Comparison of ENCODE assay signal across 8 cellular contexts in genomic region chr19:1812426-1813196, GRCh38. TPM values are rescaled to one million over a fixed set of nuclear protein-coding genes. Genes with fewer than 3 reads are reported as not detected.
DNase-seq lines count a peak whose midpoint lies in the region; ATAC-seq and TF ChIP-seq lines count a peak whose summit lies in the region.

No MANE protein-coding gene starts in this region.

- CTCF ChIA-PET in IMR-90 (lab: Yijun Ruan, JAX), result no interaction called here
- CTCF ChIA-PET in naive thymus-derived CD4-positive, alpha-beta T cell (lab: Charles Lee), result interaction anchor here (1.0 kb wide), 1 partner anchor 19 kb away, joined by 6 read pairs; no protein-coding TSS in a partner anchor

- H3K4ac ChIP-seq in IMR-90 (ENCODE audit: low read depth, low read length), result peak overlapping the region; percentile 82

- no peak overlapping the region; the same call in 2 of the 3 replicates for H2BK15ac ChIP-seq in IMR-90 (ENCODE audit: low read depth, low read length)

- H3K4me1 Mint-ChIP-seq in naive thymus-derived CD4-positive, alpha-beta T cell, result peaks cover 9 to 19% (median 11%) of the 10 kb centered on the region in 7 donors
- peaks cover 25% of the 10 kb centered on the region for H3K4me1 Mint-ChIP-seq in stimulated activated memory B cell treated with anti-CD40 and anti-IgM and Interleukin-4, amounts not matched to agents 10 μg/mL and 1 μg/mL and 100 μg/mL, for 72 hours

- H2AK9ac ChIP-seq in IMR-90 (replicated peaks; ENCODE audit: low read depth, low read length, poor library complexity), result peak overlapping the region; percentile 95

- no peak overlapping the region for H2BK20ac ChIP-seq in IMR-90 (ENCODE audit: low read depth, low read length)

- in situ Hi-C loops in IMR-90 (cut with MboI; ENCODE audit: low sequenced_read_pairs), result no loop called here

- H2BK5ac ChIP-seq in IMR-90 (ENCODE audit: low read depth, low read length, poor library complexity, severe bottlenecking), result peak overlapping the region; percentile 68

- peak overlapping the region; percentile 82 to 97 (median 92) for H3K27ac Mint-ChIP-seq in naive thymus-derived CD4-positive, alpha-beta T cell
- H3K27ac Mint-ChIP-seq in stimulated activated memory B cell treated with anti-CD40 and anti-IgM and Interleukin-4, amounts not matched to agents 10 μg/mL and 1 μg/mL and 100 μg/mL, for 72 hours, result peak overlapping the region; percentile 34

- H2AFZ ChIP-seq in IMR-90 (replicated peaks; ENCODE audit: low read length, poor library complexity), result peak overlapping the region; percentile 97

- peak overlapping the region; percentile 59 for H3K27ac ChIP-seq in IMR-90 (ENCODE audit: insufficient read depth, low read length)
- peak overlapping the region; percentile 63 for H3K27ac ChIP-seq in naive thymus-derived CD4-positive, alpha-beta T cell (ENCODE audit: low read depth, low read length)

- ATAC-seq in GM21528 (IDR thresholded peaks at IDR 0.05; ENCODE audit: low FRiP score, unreplicated experiment) (peak; percentile 79), IMR-90 (ENCODE audit: low read depth) (peak; percentile 91)
- ATAC-seq in naive thymus-derived CD4-positive, alpha-beta T cell, result peak; percentile 85
- peak; percentile 93 for ATAC-seq in stimulated activated memory B cell treated with anti-CD40 and anti-IgM and Interleukin-4, amounts not matched to agents 10 μg/mL and 1 μg/mL and 100 μg/mL, for 72 hours

- no peaks in the 10 kb centered on the region for H3K27me3 ChIP-seq in IMR-90 (ENCODE audit: control insufficient read depth, insufficient read depth, low read length)
- H3K27me3 ChIP-seq in naive thymus-derived CD4-positive, alpha-beta T cell (ENCODE audit: control insufficient read depth in 2 of 2, insufficient read depth in 2 of 2, low read length in 2 of 2), result no peaks in the 10 kb centered on the region

- peaks cover 8% of the 10 kb centered on the region for H3K4me1 ChIP-seq in IMR-90 (ENCODE audit: control insufficient read depth, insufficient read depth, low read length)
- peaks cover 0 to 8% of the 10 kb centered on the region in 2 donors for H3K4me1 ChIP-seq in naive thymus-derived CD4-positive, alpha-beta T cell (ENCODE audit: control insufficient read depth in 2 of 2, insufficient read depth in 2 of 2, low read length in 2 of 2)

- peak; percentile 41; the same call in 1 of the 2 replicates for TF ChIP-seq POLR2A in IMR-90 (IDR thresholded peaks at IDR 0.05; ENCODE audit: low read depth, low read length)

- peak overlapping the region; percentile 68; the same call in 1 of the 2 replicates for H3K18ac ChIP-seq in IMR-90 (ENCODE audit: low read depth, low read length)

- H3K9ac ChIP-seq in IMR-90 (ENCODE audit: low read depth, low read length), result peak overlapping the region; percentile 69

- 0 out of 2 replicates have a peak overlapping the region, but pooled peaks have one; percentile 31 for H4K5ac ChIP-seq in IMR-90 (ENCODE audit: low read depth, low read length)

- peak overlapping the region; percentile 98 for H3K4me2 ChIP-seq in IMR-90 (ENCODE audit: low read depth, low read length)

- no peaks in the 10 kb centered on the region for H3K36me3 Mint-ChIP-seq in naive thymus-derived CD4-positive, alpha-beta T cell
- H3K36me3 Mint-ChIP-seq in stimulated activated memory B cell treated with anti-CD40 and anti-IgM and Interleukin-4, amounts not matched to agents 10 μg/mL and 1 μg/mL and 100 μg/mL, for 72 hours, result peaks cover 20% of the 10 kb centered on the region

- DNase-seq in DMS153 treated with DMSO at 0.1 percent for 48 hours (lab: John Stamatoyannopoulos, UW; ENCODE audit: unreplicated experiment) (peak; percentile 66), IMR-90 (peak; percentile 90), fibroblast of gingiva (ENCODE audit: low read depth) (peak; percentile 96)
- DNase-seq in activated T-cell treated with anti-CD3 and anti-CD28 coated beads, Interleukin-2, amount 50 U/mL, for 48 hours, result peak; percentile 92
- DNase-seq in naive thymus-derived CD4-positive, alpha-beta T cell, result peak; percentile 70 to 88 (median 84)

- H3K9me1 ChIP-seq in IMR-90 (ENCODE audit: insufficient read depth, low read length), result peaks cover 4% of the 10 kb centered on the region; the same call in 1 of the 2 replicates

- no peaks in the 10 kb centered on the region for H3K9me3 Mint-ChIP-seq in naive thymus-derived CD4-positive, alpha-beta T cell
- no peaks in the 10 kb centered on the region for H3K9me3 Mint-ChIP-seq in stimulated activated memory B cell treated with anti-CD40 and anti-IgM and Interleukin-4, amounts not matched to agents 10 μg/mL and 1 μg/mL and 100 μg/mL, for 72 hours

- peak overlapping the region; percentile 93 to 99 (median 96) for H3K4me3 Mint-ChIP-seq in naive thymus-derived CD4-positive, alpha-beta T cell
- peak overlapping the region; percentile 88 for H3K4me3 Mint-ChIP-seq in stimulated activated memory B cell treated with anti-CD40 and anti-IgM and Interleukin-4, amounts not matched to agents 10 μg/mL and 1 μg/mL and 100 μg/mL, for 72 hours

- no TSS peak for BruUV-seq in IMR-90 (replicated peaks; lab: Mats Ljungman, UMichigan)

- no peak overlapping the region; the same call in 1 of the 2 replicates for H3K56ac ChIP-seq in IMR-90 (ENCODE audit: extremely low read depth, insufficient read depth, low read length)

- H3K27me3 Mint-ChIP-seq in naive thymus-derived CD4-positive, alpha-beta T cell, result no peaks in the 10 kb centered on the region
- H3K27me3 Mint-ChIP-seq in stimulated activated memory B cell treated with anti-CD40 and anti-IgM and Interleukin-4, amounts not matched to agents 10 μg/mL and 1 μg/mL and 100 μg/mL, for 72 hours, result no peaks in the 10 kb centered on the region

- dilution Hi-C loops in IMR-90 (cut with HindIII; ENCODE audit: low sequenced_read_pairs, unreplicated experiment), result no loop called here

- peak overlapping the region; percentile 77; the same call in 1 of the 2 replicates for H4K91ac ChIP-seq in IMR-90 (ENCODE audit: insufficient read depth, low read depth, low read length)

- WGBS in IMR-90 (ENCODE audit: extremely low coverage in 2 of 2, insufficient read length in 1 of 2), 2 experiments, result 0% methylated on average over 7 of the region's 47 CpGs; no CpG with 5 or more reads in 1 of the 2 experiments

- TF ChIP-seq RAD21 in IMR-90 (IDR thresholded peaks at IDR 0.05; ENCODE audit: low read length), result peak; percentile 61

- intact Hi-C loops in IMR-90 (cut with micrococcal nuclease), result loop anchor here (1.0 kb wide), 1 partner anchor 14 kb away; no protein-coding TSS in a partner anchor
- intact Hi-C loops in naive thymus-derived CD4-positive, alpha-beta T cell (cut with micrococcal nuclease), result loop anchor here (1.0 to 2.0 kb wide), 11 partner anchors 14 to 537 kb away; partner anchors contain the start of genes REXO1 (in 2 of the 2), TCF3 (in 2 of the 2), DAZAP1 (in 1 of the 2) and FAM174C (in 1 of the 2)

- H2BK120ac ChIP-seq in IMR-90 (ENCODE audit: low read depth, low read length), result peak overlapping the region; percentile 20; the same call in 1 of the 2 replicates

- peaks cover 21% of the 10 kb centered on the region for H3K36me3 ChIP-seq in IMR-90 (ENCODE audit: control insufficient read depth, insufficient read depth, low read length)
- H3K36me3 ChIP-seq in naive thymus-derived CD4-positive, alpha-beta T cell (ENCODE audit: control insufficient read depth in 2 of 3, insufficient read depth in 3 of 3, low read length in 3 of 3), result peaks cover 0 to 27% (median 4%) of the 10 kb centered on the region in 3 experiments

- H3K23ac ChIP-seq in IMR-90 (ENCODE audit: low read depth, low read length), result peak overlapping the region; percentile 22; the same call in 1 of the 2 replicates

- H2AK5ac ChIP-seq in IMR-90 (ENCODE audit: low read depth, low read length), result peak overlapping the region; percentile 94

- peak overlapping the region; percentile 68 for H3K4me3 ChIP-seq in IMR-90 (ENCODE audit: insufficient read depth, low read depth, low read length)
- peak overlapping the region; percentile 65 for H3K4me3 ChIP-seq in naive thymus-derived CD4-positive, alpha-beta T cell (ENCODE audit: low read length)

- peak; percentile 60 for TF ChIP-seq CTCF in IMR-90 (conservative IDR thresholded peaks at IDR 0.05; ENCODE audit: low read depth, low read length)

- no peaks in the 10 kb centered on the region for H3K9me3 ChIP-seq in IMR-90 (ENCODE audit: control insufficient read depth, insufficient read depth, low read length)
- no peaks in the 10 kb centered on the region for H3K9me3 ChIP-seq in naive thymus-derived CD4-positive, alpha-beta T cell (ENCODE audit: control insufficient read depth in 2 of 3, low read length in 3 of 3)

- no peaks in the 10 kb centered on the region; the same call in 1 of the 2 replicates for H4K20me1 ChIP-seq in IMR-90 (ENCODE audit: insufficient read depth, low read length)

- peak overlapping the region in 1 of 2 experiments; percentile 73; a peak in 2 of 4 replicates for H4K8ac ChIP-seq in IMR-90 (ENCODE audit: low read depth in 2 of 2, low read length in 2 of 2)

- H3K14ac ChIP-seq in IMR-90 (replicated peaks; ENCODE audit: low read depth, low read length), result peak overlapping the region; percentile 84

- POLR2A ChIA-PET in IMR-90 (lab: Charles Lee; ENCODE audit: unreplicated experiment), result no interaction called here
- POLR2A ChIA-PET in naive thymus-derived CD4-positive, alpha-beta T cell (lab: Charles Lee), result no interaction called here

- H3K79me1 ChIP-seq in IMR-90 (ENCODE audit: low read depth in 1 of 2, low read length in 2 of 2), result peaks cover 0 to 9% of the 10 kb centered on the region in 2 experiments; a peak in 2 of 4 replicates

RNA-seq across cellular contexts. Expression of gene ATP8B3, which starts 0.5 kb away (rescaled TPM):
- 1.4 and 1.6 TPM in 2 replicates for total RNA-seq in IMR-90 (2012; rRNA removed)
- polyA plus RNA-seq in IMR-90 (2012; rRNA removed), result 8.1 and 9.0 TPM in 2 replicates
- polyA plus RNA-seq in IMR-90 (2012; cell fraction: cytosol; rRNA removed), result 3.2 and 5.2 TPM in 2 replicates
- 28.0 and 38.9 TPM in 2 replicates for polyA plus RNA-seq in IMR-90 (2012; cell fraction: nucleus; rRNA removed; ENCODE audit: low replicate concordance)
- polyA plus RNA-seq in PFSK-1 (2012; ENCODE audit: insufficient read length, low read depth), result 1.4 TPM
- total RNA-seq in naive thymus-derived CD4-positive, alpha-beta T cell, result 10 to 100 TPM in 1 of 5 experiments, 1 to 10 TPM in 4; 1.8 to 15.3 (median 4.0) TPM
- polyA plus RNA-seq in naive thymus-derived CD4-positive, alpha-beta T cell, result under 1 TPM; 0.83 TPM

RNA-seq across cellular contexts. Expression of gene REXO1, which starts 35.7 kb away (rescaled TPM):
- 1.4 and 2.5 TPM in 2 replicates for total RNA-seq in IMR-90 (2012; rRNA removed)
- 39.2 and 63.7 TPM in 2 replicates for polyA plus RNA-seq in IMR-90 (2012; rRNA removed)
- 13.1 and 26.8 TPM in 2 replicates for polyA plus RNA-seq in IMR-90 (2012; cell fraction: cytosol; rRNA removed)
- 185 and 1,091 TPM in 2 replicates for polyA plus RNA-seq in IMR-90 (2012; cell fraction: nucleus; rRNA removed; ENCODE audit: low replicate concordance)
- 155 TPM for polyA plus RNA-seq in PFSK-1 (2012; ENCODE audit: insufficient read length, low read depth)
- total RNA-seq in naive thymus-derived CD4-positive, alpha-beta T cell, result 10 to 100 TPM; 52.7 to 92.6 (median 73.1) TPM
- polyA plus RNA-seq in naive thymus-derived CD4-positive, alpha-beta T cell, result 1 to 10 TPM; 5.4 to 9.6 TPM

RNA-seq across cellular contexts. Expression of gene KLF16, which starts 50.8 kb away (rescaled TPM):
- 0.90 and 1.7 TPM in 2 replicates for total RNA-seq in IMR-90 (2012; rRNA removed)
- 13.1 and 31.4 TPM in 2 replicates for polyA plus RNA-seq in IMR-90 (2012; rRNA removed)
- 14.5 and 19.8 TPM in 2 replicates for polyA plus RNA-seq in IMR-90 (2012; cell fraction: cytosol; rRNA removed)
- 18.0 and 29.0 TPM in 2 replicates for polyA plus RNA-seq in IMR-90 (2012; cell fraction: nucleus; rRNA removed; ENCODE audit: low replicate concordance)
- polyA plus RNA-seq in PFSK-1 (2012; ENCODE audit: insufficient read length, low read depth), result 74.6 TPM
- 10 to 100 TPM; 20.5 to 65.2 (median 21.1) TPM for total RNA-seq in naive thymus-derived CD4-positive, alpha-beta T cell
- polyA plus RNA-seq in naive thymus-derived CD4-positive, alpha-beta T cell, result under 1 TPM; 0.41 to 0.47 TPM

RNA-seq across cellular contexts. Expression of gene ONECUT3, which starts 59.3 kb away (rescaled TPM):
- not detected in 2 replicates for total RNA-seq in IMR-90 (2012; rRNA removed)
- polyA plus RNA-seq in IMR-90 (2012; rRNA removed), result not detected in 2 replicates
- polyA plus RNA-seq in IMR-90 (2012; cell fraction: cytosol; rRNA removed), result not detected in 2 replicates
- polyA plus RNA-seq in IMR-90 (2012; cell fraction: nucleus; rRNA removed; ENCODE audit: low replicate concordance), result not detected in 2 replicates
- 0.16 TPM for polyA plus RNA-seq in PFSK-1 (2012; ENCODE audit: insufficient read length, low read depth)
- total RNA-seq in naive thymus-derived CD4-positive, alpha-beta T cell, result not detected
- polyA plus RNA-seq in naive thymus-derived CD4-positive, alpha-beta T cell, result not detected

Comparison
In these comparisons a context has a peak if more than half of its experiments do, and no peak if none do; other contexts are left out.
1. Peak in every context shown above with its lines: DNase-seq, ATAC-seq, H3K4me3 ChIP-seq and H3K27ac ChIP-seq.
2. RNA of gene REXO1, which starts 35.7 kb away (total RNA-seq): 52.7 to 92.6 TPM in naive thymus-derived CD4-positive, alpha-beta T cell; 1.4 to 2.5 TPM in IMR-90; every median in the first group is over 10 times any median in the second.